1 cellular context compared by ENCODE assay signal in genomic region chr12:52202361-52203078, GRCh38.
TF ChIP-seq lines count a peak whose summit lies in the region.

No MANE protein-coding gene starts in this region.

TF ChIP-seq in SK-N-SH, 30 proteins besides CTCF, POLR2A, EP300 and RAD21:
- TF ChIP-seq POLR2AphosphoS5 (IDR thresholded peaks at IDR 0.05; ENCODE audit: low read depth, low read length) (no peak), RFX5 (IDR thresholded peaks at IDR 0.05; ENCODE audit: low read length) (no peak), GABPA (IDR thresholded peaks at IDR 0.05; ENCODE audit: low read depth) (no peak), MXI1 (IDR thresholded peaks at IDR 0.05; ENCODE audit: low read depth, low read length) (peak; percentile 2; the same call in 1 of the 2 replicates)
